Comparison of ENCODE assay signal across 23 cellular contexts in genomic region chrX:2395261-2395850, GRCh38.
DNase-seq lines count a peak whose midpoint lies in the region; ATAC-seq and TF ChIP-seq lines count a peak whose summit lies in the region.
"Had no signal": no experiment of that assay in that cellular context is flagged by ENCODE, and none has a peak within 500 bp of the region (broad histone marks: within the 10 kb centered on the region; RNA-seq: fewer than 3 reads in every experiment).

No MANE protein-coding gene starts in this region.

- TF ChIP-seq CTCF in HEK293 (tag by site-specific recombination; IDR thresholded peaks at IDR 0.05) (no peak), WTC11 (IDR thresholded peaks at IDR 0.05) (no peak)

- no peak overlapping the region for H4K91ac ChIP-seq in trophoblast cell (ENCODE audit: low read depth, low read length)

- ATAC-seq in WTC11 (no peak), GM18868 (IDR thresholded peaks at IDR 0.05; ENCODE audit: unreplicated experiment) (no peak)
- ATAC-seq: Panc1 had no signal

- H3K23ac ChIP-seq in mesendoderm (ENCODE audit: low read length) (no peak overlapping the region), trophoblast cell (ENCODE audit: low read length) (no peak overlapping the region)

- H3K4ac ChIP-seq in mesendoderm (ENCODE audit: low read depth, low read length) (no peak overlapping the region), trophoblast cell (ENCODE audit: low read depth, low read length) (no peak overlapping the region)

- H2BK120ac ChIP-seq in mesendoderm (ENCODE audit: low read depth, low read length) (no peak overlapping the region), trophoblast cell (ENCODE audit: insufficient read depth, low read length, poor library complexity) (no peak overlapping the region)

- H3K56ac ChIP-seq in mesendoderm (ENCODE audit: low read length), result no peak overlapping the region

- H3K27me3 ChIP-seq in mesendoderm (ENCODE audit: insufficient read depth, low read length, poor library complexity), result no peaks in the 10 kb centered on the region
- no peaks in the 10 kb centered on the region for H3K27me3 ChIP-seq in trophoblast cell (ENCODE audit: insufficient read depth, low read length)

- POLR2A ChIA-PET in HEK293 (lab: Yijun Ruan, JAX) (no interaction called here), WTC11 (lab: Charles Lee) (no interaction called here)

- no peak overlapping the region for H3K9ac ChIP-seq in mesendoderm (ENCODE audit: low read length)
- no peak overlapping the region for H3K9ac ChIP-seq in trophoblast cell (ENCODE audit: low read length)

- CTCF ChIA-PET in HEK293 (lab: Yijun Ruan, JAX) (no interaction called here), WTC11 (lab: Charles Lee) (no interaction called here)

- H2AK5ac ChIP-seq in mesendoderm (ENCODE audit: low read length), result no peak overlapping the region
- no peak overlapping the region for H2AK5ac ChIP-seq in trophoblast cell (ENCODE audit: low read length)

- H2BK5ac ChIP-seq in mesendoderm (ENCODE audit: low read length), result no peak overlapping the region
- H2BK5ac ChIP-seq in trophoblast cell (ENCODE audit: low read depth, low read length, poor library complexity), result no peak overlapping the region

- H3K4me1 Mint-ChIP-seq in WTC11, result peaks cover 19% of the 10 kb centered on the region

- H3K27ac ChIP-seq in HEK293 (ENCODE audit: extremely low read depth, low read depth, low read length), result no peak overlapping the region
- no peak overlapping the region for H3K27ac ChIP-seq in mesendoderm (ENCODE audit: low read depth, low read length)
- H3K27ac ChIP-seq in trophoblast cell (ENCODE audit: low read depth, low read length), result no peak overlapping the region
- H3K27ac ChIP-seq: RWPE1 had no signal

- no peak overlapping the region for H3K4me2 ChIP-seq in mesendoderm (ENCODE audit: low read length)
- no peak overlapping the region for H3K4me2 ChIP-seq in trophoblast cell (ENCODE audit: low read length)

- H3K4me1 ChIP-seq in HEK293 (ENCODE audit: control insufficient read depth, insufficient read depth, low read length) (peaks cover 6% of the 10 kb centered on the region), mesendoderm (ENCODE audit: control insufficient read depth, low read depth, low read length) (peaks cover 1% of the 10 kb centered on the region), trophoblast cell (ENCODE audit: control insufficient read depth in 1 of 2, insufficient read depth in 2 of 2, low read length in 2 of 2) (peaks cover 4 to 14% of the 10 kb centered on the region in 2 experiments)

- no peak overlapping the region for H3K14ac ChIP-seq in trophoblast cell (ENCODE audit: low read length)

- H3K4me3 Mint-ChIP-seq in WTC11, result no peak overlapping the region
- H3K4me3 Mint-ChIP-seq: CD4-positive, alpha-beta memory T cell had no signal

- H3K79me1 ChIP-seq in mesendoderm (ENCODE audit: low read length), result peaks cover 6% of the 10 kb centered on the region
- no peaks in the 10 kb centered on the region for H3K79me1 ChIP-seq in trophoblast cell (ENCODE audit: low read length)

- no peaks in the 10 kb centered on the region for H3K27me3 Mint-ChIP-seq in WTC11 (ENCODE audit: low read depth)
- H3K27me3 Mint-ChIP-seq: CD4-positive, alpha-beta memory T cell had no signal

- WGBS in mesendoderm (ENCODE audit: extremely low coverage, insufficient coverage, low lambda C conversion rate), result no CpG with 5 or more reads among the region's 16 CpGs
- WGBS in trophoblast cell (ENCODE audit: extremely low coverage, insufficient coverage, insufficient read length), result no CpG with 5 or more reads among the region's 16 CpGs

- no peaks in the 10 kb centered on the region for H3K79me2 ChIP-seq in mesendoderm (ENCODE audit: control insufficient read depth, insufficient read depth, low read length)
- no peaks in the 10 kb centered on the region for H3K79me2 ChIP-seq in trophoblast cell (ENCODE audit: control insufficient read depth, insufficient read depth, low read length, poor library complexity)

- H3K4me3 ChIP-seq in HEK293 (ENCODE audit: low read depth, low read length), result no peak overlapping the region
- H3K4me3 ChIP-seq in mesendoderm (ENCODE audit: low read length), result no peak overlapping the region
- no peak overlapping the region for H3K4me3 ChIP-seq in trophoblast cell (ENCODE audit: low read depth, low read length)

- DNase-seq in WTC11 (ENCODE audit: low spot score) (peak; percentile 34), mesendoderm (peak; percentile 64), trophoblast cell (no peak), NCI-H146 treated with DMSO at 0.1 percent for 48 hours (lab: John Stamatoyannopoulos, UW; ENCODE audit: unreplicated experiment) (no peak), cerebellar cortex (ENCODE audit: low spot score) (no peak)
- DNase-seq in NK-92 treated with Interleukin-12 subunit alpha and Interleukin-12 subunit beta, amount 100 ng/mL, for 24 hours (lab: John Stamatoyannopoulos, UW), result no peak
- DNase-seq: C1 segment of cervical spinal cord; CD4-positive, alpha-beta memory T cell; COR-L47; DMS79 treated with DMSO at 0.1 percent for 48 hours; HCEC 1CT; Kasumi-1; NCI-H1092 treated with DMSO at 0.1 percent for 48 hours; NCI-H1436; NCI-H1930; NCI-H2107; NCI-H446 treated with DMSO at 0.1 percent for 48 hours; NCI-H69; SHP77 treated with DMSO at 0.1 percent for 48 hours had no signal

- H3K36me3 Mint-ChIP-seq in WTC11, result peaks cover 22% of the 10 kb centered on the region

- H4K8ac ChIP-seq in mesendoderm (ENCODE audit: low read depth, low read length) (no peak overlapping the region), trophoblast cell (ENCODE audit: low read depth, low read length) (no peak overlapping the region)

- H3K36me3 ChIP-seq in HEK293 (ENCODE audit: control insufficient read depth in 2 of 2, insufficient read depth in 1 of 2, low read length in 2 of 2) (peaks cover 0 to 7% of the 10 kb centered on the region in 2 experiments; a peak in 2 of 3 replicates), mesendoderm (ENCODE audit: control insufficient read depth, insufficient read depth, low read length) (peaks cover 4% of the 10 kb centered on the region), trophoblast cell (ENCODE audit: control insufficient read depth in 1 of 2, insufficient read depth in 2 of 2, low read length in 2 of 2) (peaks cover 0 to 6% of the 10 kb centered on the region in 2 experiments)

- no peak overlapping the region for H4K12ac ChIP-seq in trophoblast cell (ENCODE audit: low read depth, low read length)

- peak overlapping the region; percentile 88 for H3K27ac Mint-ChIP-seq in WTC11

- no peak overlapping the region for H2AFZ ChIP-seq in trophoblast cell (ENCODE audit: insufficient read depth, low read length, poor library complexity)

- H3K18ac ChIP-seq in mesendoderm (ENCODE audit: low read length) (no peak overlapping the region), trophoblast cell (ENCODE audit: low read length) (peak overlapping the region; percentile 33)

- H2BK12ac ChIP-seq in trophoblast cell (ENCODE audit: low read length), result no peak overlapping the region

- H3K9me3 ChIP-seq in HEK293 (ENCODE audit: control insufficient read depth, insufficient read depth, low read depth, low read length), result peaks cover 5% of the 10 kb centered on the region; the same call in 1 of the 2 replicates
- H3K9me3 ChIP-seq in trophoblast cell (ENCODE audit: insufficient read depth, low read depth, low read length), result peaks cover 2% of the 10 kb centered on the region

- no peak overlapping the region for H2BK15ac ChIP-seq in mesendoderm (replicated peaks; ENCODE audit: low read depth)

- peaks cover 15% of the 10 kb centered on the region for H3K9me3 Mint-ChIP-seq in WTC11

- no peak overlapping the region for H4K5ac ChIP-seq in mesendoderm (ENCODE audit: low read length)

TF ChIP-seq in HEK293, 187 proteins besides CTCF, POLR2A, EP300 and RAD21:
- no peak for TF ChIP-seq ZNF48 (tag by site-specific recombination; IDR thresholded peaks at IDR 0.05)
- peak; percentile 65 for TF ChIP-seq KLF10 (tag by site-specific recombination; IDR thresholded peaks at IDR 0.05)
- TF ChIP-seq ZNF19 (tag by site-specific recombination; IDR thresholded peaks at IDR 0.05; ENCODE audit: low read depth), result no peak
- TF ChIP-seq ZNF776 (tag by site-specific recombination; IDR thresholded peaks at IDR 0.05; ENCODE audit: borderline replicate concordance), result no peak
- no peak for TF ChIP-seq BCL11B (tag by site-specific recombination; IDR thresholded peaks at IDR 0.05; ENCODE audit: low read depth)
- TF ChIP-seq TRIM28 (IDR thresholded peaks at IDR 0.05; ENCODE audit: borderline replicate concordance, low read length), result no peak
- peak; percentile 31; the same call in 1 of the 2 replicates for TF ChIP-seq GLIS1 (tag by site-specific recombination; IDR thresholded peaks at IDR 0.05)

TF ChIP-seq in WTC11, 78 proteins besides CTCF, POLR2A, EP300 and RAD21 (continues in another document):
- TF ChIP-seq EMX1 (CRISPR knock-in tag; IDR thresholded peaks at IDR 0.05) (no peak), CREB1 (CRISPR knock-in tag; IDR thresholded peaks at IDR 0.05) (no peak), GABPB1 (CRISPR knock-in tag; IDR thresholded peaks at IDR 0.05) (no peak), HMGA2 (CRISPR knock-in tag; IDR thresholded peaks at IDR 0.05) (no peak), ZNF396 (CRISPR knock-in tag; IDR thresholded peaks at IDR 0.05; ENCODE audit: borderline replicate concordance) (no peak), ERG (CRISPR knock-in tag; IDR thresholded peaks at IDR 0.05) (no peak), IRF1 (CRISPR knock-in tag; IDR thresholded peaks at IDR 0.05) (no peak)

Comparison
In these comparisons a context has a peak if more than half of its experiments do, and no peak if none do; other contexts are left out.
1. DNase-seq: peak in WTC11 (single experiment) and mesendoderm (single experiment); none in trophoblast cell (0 of 2), NK-92 treated with Interleukin-12 subunit alpha and Interleukin-12 subunit beta, amount 100 ng/mL, for 24 hours (single experiment), NCI-H146 treated with DMSO at 0.1 percent for 48 hours (single experiment) and cerebellar cortex (single experiment).